In genomic region chr5:153632748-153633290, GRCh38 we compare ENCODE assay signal across 32 cellular contexts.
DNase-seq lines count a peak whose midpoint lies in the region; ATAC-seq, FAIRE-seq and TF ChIP-seq lines count a peak whose summit lies in the region.
"Had no signal": no experiment of that assay in that cellular context is flagged by ENCODE, and none has a peak within 500 bp of the region (broad histone marks: within the 10 kb centered on the region; RNA-seq: fewer than 3 reads in every experiment).

No MANE protein-coding gene starts in this region.

- H2AFZ ChIP-seq in endothelial cell of umbilical vein (ENCODE audit: low read depth, low read length): peak overlapping the region; percentile 7
- H2AFZ ChIP-seq: parathyroid adenoma had no signal

- ATAC-seq in HG02642 (IDR thresholded peaks at IDR 0.05; ENCODE audit: poor library complexity, unreplicated experiment): no peak
- ATAC-seq: Panc1 had no signal

- no peak overlapping the region for H3K4me2 ChIP-seq in endothelial cell of umbilical vein (ENCODE audit: insufficient read depth, low read length)
- H3K4me2 ChIP-seq: KMS-11 had no signal

- no peak for FAIRE-seq in H54 (lab: Jason Lieb, UNC)
- FAIRE-seq in endothelial cell of umbilical vein (lab: Jason Lieb, UNC): no peak
- FAIRE-seq: kidney had no signal

- POLR2A ChIA-PET in RWPE1 (lab: Yijun Ruan, JAX; ENCODE audit: low non-redundant PET): no interaction called here
- POLR2A ChIA-PET in endothelial cell of umbilical vein (lab: Charles Lee): no interaction called here

- H3K79me2 ChIP-seq in endothelial cell of umbilical vein (ENCODE audit: control insufficient read depth, insufficient read depth, low read length): no peaks in the 10 kb centered on the region
- H3K79me2 ChIP-seq: parathyroid adenoma had no signal

- H3K9me1 ChIP-seq in endothelial cell of umbilical vein (replicated peaks; ENCODE audit: control insufficient read depth, extremely low read depth, insufficient read depth, low read length): no peaks in the 10 kb centered on the region

- CTCF ChIA-PET in RWPE1 (lab: Yijun Ruan, JAX) (no interaction called here), endothelial cell of umbilical vein (lab: Charles Lee) (no interaction called here)

- H3K9me3 ChIP-seq in endothelial cell of umbilical vein (replicated peaks; ENCODE audit: control insufficient read depth, insufficient read depth, low read length): no peaks in the 10 kb centered on the region
- H3K9me3 ChIP-seq: Caco-2, suprapubic skin, upper lobe of left lung had no signal

- BruUV-seq in endothelial cell of umbilical vein (replicated peaks; lab: Mats Ljungman, UMichigan): no TSS peak

- H3K4me1 ChIP-seq in endothelial cell of umbilical vein (ENCODE audit: control insufficient read depth, extremely low read depth, insufficient read depth, low read length): peaks cover 16% of the 10 kb centered on the region
- H3K4me1 ChIP-seq: Caco-2, parathyroid adenoma had no signal

- dilution Hi-C loops in endothelial cell of umbilical vein (cut with MboI; ENCODE audit: extremely low pct_ligation_motif_present, low sequenced_read_pairs): no loop called here

- no peak overlapping the region for H3K27ac ChIP-seq in RWPE1
- no peak overlapping the region for H3K27ac ChIP-seq in endothelial cell of umbilical vein (ENCODE audit: insufficient read depth, low read depth, low read length)
- H3K27ac ChIP-seq: dorsolateral prefrontal cortex, KMS-11, parathyroid adenoma, skin epidermis, suprapubic skin, upper lobe of left lung, VCaP had no signal

- intact Hi-C loops in endothelial cell of umbilical vein (cut with micrococcal nuclease): no loop called here

- no peak overlapping the region for H3K9ac ChIP-seq in endothelial cell of umbilical vein (replicated peaks; ENCODE audit: extremely low read depth, insufficient read depth, low read length)
- H3K9ac ChIP-seq: KMS-11, parathyroid adenoma had no signal

- peak; percentile 22 for DNase-seq in H54 (ENCODE audit: insufficient read length, low spot score)
- peak; percentile 39 for DNase-seq in RWPE1 (ENCODE audit: low spot score)
- DNase-seq in endothelial cell of umbilical vein (ENCODE audit: low read depth, low spot score): no peak
- DNase-seq in kidney tubule cell (ENCODE audit: low spot score): peak; percentile 47
- DNase-seq in cerebellum (ENCODE audit: low spot score): no peak
- no peak for DNase-seq in cortex of kidney (lab: John Stamatoyannopoulos, UW)
- DNase-seq: activated CD4-positive, alpha-beta T cell treated with anti-CD3 and anti-CD28 coated beads for 48 hours; activated CD8-positive, alpha-beta memory T cell treated with anti-CD3 and anti-CD28 coated beads for 24 hours; activated gamma-delta T cell; activated naive CD8-positive, alpha-beta T cell treated with anti-CD3 and anti-CD28 coated beads for 36 hours; activated T-cell treated with anti-CD3 and anti-CD28 coated beads, Interleukin-2, amount 50 U/mL, for 1 hour; C1 segment of cervical spinal cord; Caco-2; cerebellar nuclear complex; dorsolateral prefrontal cortex; GDM1; head of caudate nucleus; kidney; NCI-H1417 treated with DMSO at 0.1 percent for 48 hours; NCI-H2107; NCI-H748 treated with DMSO at 0.1 percent for 48 hours; retina; stimulated activated naive CD4-positive, alpha-beta T cell; T1000; upper lobe of left lung had no signal

- H3K27me3 ChIP-seq in endothelial cell of umbilical vein (ENCODE audit: control insufficient read depth in 2 of 2, insufficient read depth in 2 of 2, low read length in 2 of 2): no peaks in the 10 kb centered on the region
- H3K27me3 ChIP-seq: dorsolateral prefrontal cortex, suprapubic skin, upper lobe of left lung had no signal

- no peak overlapping the region for H3K4me3 ChIP-seq in endothelial cell of umbilical vein (replicated peaks in 1 of 3; ENCODE audit: insufficient read depth in 1 of 3, low read depth in 1 of 3, low read length in 3 of 3)
- H3K4me3 ChIP-seq: dorsolateral prefrontal cortex, skin epidermis, suprapubic skin, upper lobe of left lung had no signal

- H3K36me3 ChIP-seq in endothelial cell of umbilical vein (ENCODE audit: control insufficient read depth in 2 of 2, extremely low read depth in 1 of 2, insufficient read depth in 2 of 2, low read length in 2 of 2): no peaks in the 10 kb centered on the region
- H3K36me3 ChIP-seq: suprapubic skin, upper lobe of left lung had no signal

- no peak for TF ChIP-seq POLR2A in H54 (IDR thresholded peaks at IDR 0.05; ENCODE audit: low read depth, low read length)
- no peak for TF ChIP-seq POLR2A in endothelial cell of umbilical vein (IDR thresholded peaks at IDR 0.05; ENCODE audit: low read depth, low read length)

- no peak for TF ChIP-seq CTCF in RWPE1 (conservative IDR thresholded peaks at IDR 0.05; ENCODE audit: low read depth)
- no peak for TF ChIP-seq CTCF in endothelial cell of umbilical vein (IDR thresholded peaks at IDR 0.05; ENCODE audit: extremely low read depth in 1 of 2, insufficient read depth in 1 of 2, low read depth in 1 of 2, low read length in 2 of 2)

- no peaks in the 10 kb centered on the region for H4K20me1 ChIP-seq in endothelial cell of umbilical vein (replicated peaks; ENCODE audit: control insufficient read depth, extremely low read depth, insufficient read depth, low read length)

TF ChIP-seq in endothelial cell of umbilical vein, 7 proteins besides CTCF, POLR2A, EP300 and RAD21:
- TF ChIP-seq FOS (IDR thresholded peaks at IDR 0.05; ENCODE audit: borderline replicate concordance, insufficient read depth, low read length): no peak
- no peak for TF ChIP-seq EZH2 (IDR thresholded peaks at IDR 0.05; ENCODE audit: borderline replicate concordance, low read depth, low read length, severe bottlenecking)
- no peak for TF ChIP-seq JUN (IDR thresholded peaks at IDR 0.05; ENCODE audit: borderline replicate concordance, insufficient read depth, insufficient read length, low read depth)
- TF ChIP-seq POLR2AphosphoS5 (IDR thresholded peaks at IDR 0.05; ENCODE audit: insufficient read depth, low read depth, low read length): no peak
- TF ChIP-seq GATA2 (IDR thresholded peaks at IDR 0.05; ENCODE audit: insufficient read depth, insufficient read length, low read depth, low read length): no peak
- no peak for TF ChIP-seq MYC (IDR thresholded peaks at IDR 0.05; ENCODE audit: low read depth, low read length)
- TF ChIP-seq MAX (IDR thresholded peaks at IDR 0.05; ENCODE audit: insufficient read depth, insufficient read length): no peak

Comparison
In these comparisons a context has a peak if more than half of its experiments do, and no peak if none do; other contexts are left out.
1. DNase-seq: peak in H54 (single experiment), RWPE1 (single experiment) and kidney tubule cell (single experiment); none in endothelial cell of umbilical vein (single experiment), cerebellum (single experiment) and cortex of kidney (single experiment).